Comparison of ENCODE assay signal across 28 cellular contexts in the genomic region with DNA sequence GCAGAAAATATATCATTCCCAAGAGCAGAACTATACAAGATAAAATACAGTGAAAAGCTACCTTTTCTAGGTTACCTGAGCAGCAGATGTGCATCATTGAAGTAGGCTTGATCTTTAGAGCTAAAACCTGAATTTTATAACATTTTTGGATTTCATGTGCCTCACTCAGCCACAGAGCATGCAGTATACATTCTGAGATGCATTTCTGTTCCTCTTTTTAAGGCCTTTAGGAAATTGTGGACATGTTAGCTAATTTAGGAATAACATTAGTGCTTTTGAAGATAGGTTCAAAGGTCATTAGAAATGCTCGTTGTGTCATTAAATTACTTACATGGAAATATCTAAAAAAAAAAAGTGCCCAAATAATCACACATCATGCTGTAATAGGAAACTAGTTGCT.
"Had no signal": no experiment of that assay in that cellular context is flagged by ENCODE, and none has a peak within 500 bp of the region (broad histone marks: within the 10 kb centered on the region; RNA-seq: fewer than 3 reads in every experiment).

No MANE protein-coding gene starts in this region.

- H3K9me3 Mint-ChIP-seq: activated naive CD8-positive, alpha-beta T cell treated with anti-CD3 and anti-CD28 coated beads, Interleukin-2, amount 10 ng/mL, durations not matched to agents 7 days and 5 days; T-cell had no signal

- H3K4me2 ChIP-seq: KMS-11 had no signal

- H3K9me3 ChIP-seq: adrenal gland, colonic mucosa, Peyer's patch, SJCRH30 had no signal

- H3K4me3 Mint-ChIP-seq: activated CD8-positive, alpha-beta T cell treated with anti-CD3 and anti-CD28 coated beads, Interleukin-2, amount 10 ng/mL, durations not matched to agents 7 days and 5 days; activated naive CD8-positive, alpha-beta T cell treated with anti-CD3 and anti-CD28 coated beads, Interleukin-2, amount 10 ng/mL, durations not matched to agents 7 days and 5 days; T-cell had no signal

- H3K27ac Mint-ChIP-seq: activated CD8-positive, alpha-beta T cell treated with anti-CD3 and anti-CD28 coated beads, Interleukin-2, amount 10 ng/mL, durations not matched to agents 7 days and 5 days; activated naive CD8-positive, alpha-beta T cell treated with anti-CD3 and anti-CD28 coated beads, Interleukin-2, amount 10 ng/mL, durations not matched to agents 7 days and 5 days; T-cell had no signal

- ATAC-seq: activated CD8-positive, alpha-beta T cell treated with anti-CD3 and anti-CD28 coated beads, Interleukin-2, amount 10 ng/mL, durations not matched to agents 7 days and 5 days; SK-N-SH treated with all-trans-retinoic acid at 6 μM for 48 hours; T-cell had no signal

- H3K9ac ChIP-seq: KMS-11 had no signal

- H3K36me3 Mint-ChIP-seq: activated naive CD8-positive, alpha-beta T cell treated with anti-CD3 and anti-CD28 coated beads, Interleukin-2, amount 10 ng/mL, durations not matched to agents 7 days and 5 days; T-cell had no signal

- DNase-seq: activated CD4-positive, alpha-beta T cell treated with anti-CD3 and anti-CD28 coated beads for 48 hours; activated CD4-positive, alpha-beta T cell treated with anti-CD3 and anti-CD28 coated beads, Interleukin-2, amount 50 U/mL, for 4 hours; activated CD4-positive, CD25-positive, alpha-beta regulatory T cell treated with anti-CD3 and anti-CD28 coated beads, Interleukin-2, amount 50 U/mL, for 72 hours; activated CD8-positive, alpha-beta memory T cell treated with anti-CD3 and anti-CD28 coated beads, Interleukin-2, amount 50 U/mL, for 48 hours; activated CD8-positive, alpha-beta T cell treated with anti-CD3 and anti-CD28 coated beads, Interleukin-2, amount 10 ng/mL, durations not matched to agents 7 days and 5 days; activated naive CD4-positive, alpha-beta T cell treated with anti-CD3 and anti-CD28 coated beads, Interleukin-2, amount 50 U/mL, for 16 hours; activated naive CD8-positive, alpha-beta T cell treated with anti-CD3 and anti-CD28 coated beads, Interleukin-2, amount 10 ng/mL, durations not matched to agents 7 days and 5 days; activated T-cell treated with anti-CD3 and anti-CD28 coated beads, Interleukin-2, amount 50 U/mL, for 1 hour; adrenal gland; anterior cingulate cortex; caudate nucleus; colonic mucosa; MM.1S; NCI-H1092 treated with DMSO at 0.1 percent for 48 hours; NCI-H1417 treated with DMSO at 0.1 percent for 48 hours; NCI-H1694; NCI-H2081; NCI-H510A treated with DMSO at 0.1 percent for 48 hours; NCI-H69; Peyer's patch; Right ventricle myocardium superior; SJCRH30; T-cell; T-helper 2 cell; T1000 had no signal

- H3K36me3 ChIP-seq: adrenal gland, colonic mucosa, Peyer's patch, SJCRH30 had no signal

- H3K4me1 Mint-ChIP-seq: activated naive CD8-positive, alpha-beta T cell treated with anti-CD3 and anti-CD28 coated beads, Interleukin-2, amount 10 ng/mL, durations not matched to agents 7 days and 5 days; T-cell had no signal

- H3K27me3 ChIP-seq: adrenal gland, colonic mucosa, Peyer's patch, SJCRH30 had no signal

- H3K4me3 ChIP-seq: adrenal gland, colonic mucosa, Peyer's patch, SJCRH30 had no signal

- H3K27me3 Mint-ChIP-seq: activated naive CD8-positive, alpha-beta T cell treated with anti-CD3 and anti-CD28 coated beads, Interleukin-2, amount 10 ng/mL, durations not matched to agents 7 days and 5 days had no signal

- H3K27ac ChIP-seq: adrenal gland, colonic mucosa, KMS-11, Peyer's patch, RWPE1, SJCRH30 had no signal

- H3K4me1 ChIP-seq: adrenal gland, colonic mucosa, Peyer's patch, SJCRH30 had no signal
